In the genomic region with DNA sequence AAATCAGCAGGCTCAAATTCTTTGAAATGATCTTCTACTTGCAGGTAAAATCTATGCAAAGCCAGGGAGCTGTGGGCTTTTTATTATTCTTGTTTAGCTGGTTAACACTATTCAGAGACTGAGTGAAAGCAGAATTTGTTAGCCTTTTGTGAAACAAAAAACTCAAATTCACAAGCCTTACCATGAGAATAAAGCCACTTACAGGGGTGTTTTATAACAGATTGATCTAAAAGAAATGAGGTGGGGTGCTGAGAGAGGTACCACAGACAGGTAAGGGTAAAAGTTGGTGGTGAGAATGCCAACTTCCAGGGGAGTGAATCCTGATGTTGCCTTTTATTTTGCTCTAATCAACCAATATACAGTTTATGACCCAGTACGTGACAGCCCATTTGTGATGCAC, we compare ENCODE assay signal across 28 cellular contexts.
"Had no signal": no experiment of that assay in that cellular context is flagged by ENCODE, and none has a peak within 500 bp of the region (broad histone marks: within the 10 kb centered on the region; RNA-seq: fewer than 3 reads in every experiment).

No MANE protein-coding gene starts in this region.

- DNase-seq: activated CD4-positive, alpha-beta memory T cell treated with anti-CD3 and anti-CD28 coated beads, Interleukin-2, amount 10 ng/mL, durations not matched to agents 7 days and 5 days; activated CD4-positive, alpha-beta T cell treated with anti-CD3 and anti-CD28 coated beads, Interleukin-2, amount 50 U/mL, for 1 hour; activated CD4-positive, CD25-positive, alpha-beta regulatory T cell; activated gamma-delta T cell; activated naive CD4-positive, alpha-beta T cell treated with anti-CD3 and anti-CD28 coated beads for 36 hours; activated T-cell treated with anti-CD3 and anti-CD28 coated beads for 4 hours; activated T-cell treated with anti-CD3 and anti-CD28 coated beads, Interleukin-2, amount 50 U/mL, for 48 hours; amygdala; Kasumi-1; KBM-7; NCI-H1048; NCI-H1930; NCI-H2171; NCI-H2227 treated with DMSO at 0.1 percent for 48 hours; NCI-H446 treated with DMSO at 0.1 percent for 48 hours; NCI-H524 treated with DMSO at 0.1 percent for 48 hours; NCI-H82; OCI-M1; RPMI8226; T-cell; T-helper 2 cell; T1000 had no signal

- H3K4me3 ChIP-seq: SK-N-MC had no signal

- ATAC-seq: activated T-helper 17 cell treated with anti-CD3 and anti-CD28 coated beads, Interleukin-2, amount 50 U/mL, for 72 hours; Panc1; Right ventricle myocardium inferior; T-cell had no signal

- H3K27ac ChIP-seq: SK-N-MC had no signal

- FAIRE-seq: astrocyte, TTC549 had no signal
